In genomic region chr10:112687647-112688046, GRCh38 we compare ENCODE assay signal across 14 cellular contexts.
DNase-seq lines count a peak whose midpoint lies in the region; ATAC-seq and TF ChIP-seq lines count a peak whose summit lies in the region.
"Had no signal": no experiment of that assay in that cellular context is flagged by ENCODE, and none has a peak within 500 bp of the region (broad histone marks: within the 10 kb centered on the region; RNA-seq: fewer than 3 reads in every experiment).

No MANE protein-coding gene starts in this region.

- ATAC-seq in RWPE2 (ENCODE audit: low read depth) = peak; percentile 74

- 84% methylated on average over 4 of the region's 4 CpGs for WGBS in esophagus muscularis mucosa

- H3K9me3 ChIP-seq in RWPE2 (ENCODE audit: severe bottlenecking) (no peaks in the 10 kb centered on the region), esophagus muscularis mucosa (no peaks in the 10 kb centered on the region)
- H3K9me3 ChIP-seq: suprapubic skin had no signal

- no peak for TF ChIP-seq POLR2A in esophagus muscularis mucosa (IDR thresholded peaks at IDR 0.05; ENCODE audit: low read depth)

- no peak overlapping the region for H3K4me3 ChIP-seq in RWPE2 (ENCODE audit: severe bottlenecking)
- H3K4me3 ChIP-seq in fibroblast of mammary gland (ENCODE audit: control insufficient read depth, low read depth, low read length) = no peak overlapping the region
- H3K4me3 ChIP-seq in esophagus muscularis mucosa = no peak overlapping the region
- H3K4me3 ChIP-seq in coronary artery = no peak overlapping the region
- H3K4me3 ChIP-seq: suprapubic skin had no signal

- H3K27me3 ChIP-seq in RWPE2 (ENCODE audit: insufficient read depth, poor library complexity, severe bottlenecking) = no peaks in the 10 kb centered on the region
- H3K27me3 ChIP-seq in esophagus muscularis mucosa = no peaks in the 10 kb centered on the region
- H3K27me3 ChIP-seq: suprapubic skin had no signal

- intact Hi-C loops in esophagus muscularis mucosa (cut with DNase I) = no loop called here

- TF ChIP-seq EP300 in esophagus muscularis mucosa (IDR thresholded peaks at IDR 0.05) = no peak

- no peak for TF ChIP-seq CTCF in RWPE2 (IDR thresholded peaks at IDR 0.05; ENCODE audit: poor library complexity, severe bottlenecking)
- no peak for TF ChIP-seq CTCF in fibroblast of mammary gland (conservative IDR thresholded peaks at IDR 0.05; ENCODE audit: control insufficient read depth, insufficient read depth, low read depth, low read length)
- TF ChIP-seq CTCF in esophagus muscularis mucosa (IDR thresholded peaks at IDR 0.05) = no peak
- TF ChIP-seq CTCF in coronary artery (IDR thresholded peaks at IDR 0.05) = no peak

- H3K36me3 ChIP-seq in RWPE2 (ENCODE audit: low read depth) (no peaks in the 10 kb centered on the region), esophagus muscularis mucosa (no peaks in the 10 kb centered on the region)
- H3K36me3 ChIP-seq: suprapubic skin had no signal

- H3K27ac ChIP-seq in RWPE2 (ENCODE audit: poor library complexity, severe bottlenecking) (no peak overlapping the region), esophagus muscularis mucosa (replicated peaks in 1 of 4) (no peak overlapping the region), coronary artery (no peak overlapping the region)
- H3K27ac ChIP-seq: suprapubic skin had no signal

- DNase-seq in H4 (ENCODE audit: low spot score) (peak; percentile 14), RWPE2 (ENCODE audit: low spot score) (no peak), fibroblast of mammary gland (ENCODE audit: low read depth) (peak; percentile 84), stromal cell of bone marrow (ENCODE audit: low read depth) (peak; percentile 51), esophagus muscularis mucosa (ENCODE audit: extremely low spot score) (no peak), coronary artery (ENCODE audit: low spot score) (no peak), HuH-7 (ENCODE audit: low spot score) (no peak)
- DNase-seq: activated CD8-positive, alpha-beta memory T cell treated with anti-CD3 and anti-CD28 coated beads for 24 hours; activated gamma-delta T cell; Calu3; NCI-H1092; NCI-H446 treated with DMSO at 0.1 percent for 48 hours; T1000 had no signal

- H3K4me1 ChIP-seq in RWPE2 (ENCODE audit: insufficient read depth, poor library complexity, severe bottlenecking) (no peaks in the 10 kb centered on the region), esophagus muscularis mucosa (no peaks in the 10 kb centered on the region)
- H3K4me1 ChIP-seq: suprapubic skin had no signal

Comparison
In these comparisons a context has a peak if more than half of its experiments do, and no peak if none do; other contexts are left out.
1. DNase-seq: peak in H4 (single experiment), fibroblast of mammary gland (single experiment) and stromal cell of bone marrow (single experiment); none in RWPE2 (single experiment), esophagus muscularis mucosa (single experiment), coronary artery (single experiment) and HuH-7 (single experiment).